8 cellular contexts compared by ENCODE assay signal in genomic region chr19:6530385-6531162, GRCh38. TPM values are rescaled to one million over a fixed set of nuclear protein-coding genes. Genes with fewer than 3 reads are reported as not detected.
DNase-seq lines count a peak whose midpoint lies in the region; ATAC-seq and TF ChIP-seq lines count a peak whose summit lies in the region.

Gene TNFSF9, plus strand, starts transcription at chr19:6531026. Its CDS starts 11 bp downstream, at chr19:6531037.

- intact Hi-C loops in breast epithelium (cut with DNase I; ENCODE audit: low total_unique reads) = no loop called here

- no peaks in the 10 kb centered on the region for H3K9me3 ChIP-seq in breast epithelium

- H3K36me3 ChIP-seq in breast epithelium = no peaks in the 10 kb centered on the region

- H3K27me3 ChIP-seq in breast epithelium = peaks cover 0 to 25% of the 10 kb centered on the region in 2 donors

- H3K4me1 ChIP-seq in breast epithelium = no peaks in the 10 kb centered on the region

- H3K27ac ChIP-seq in breast epithelium = peak within 1 kb of the TSS; percentile 39 to 43
- H3K27ac ChIP-seq in skin epidermis = peak within 1 kb of the TSS in 20 of 21 experiments; percentile 28 to 90 (median 74)

- TF ChIP-seq POLR2A in breast epithelium (IDR thresholded peaks at IDR 0.05) = no peak

- no peak for ATAC-seq in GM19395 (IDR thresholded peaks at IDR 0.05; ENCODE audit: unreplicated experiment)

- no peak for TF ChIP-seq CTCF in WI38 (IDR thresholded peaks at IDR 0.05; ENCODE audit: low read depth, low read length)
- TF ChIP-seq CTCF in breast epithelium (IDR thresholded peaks at IDR 0.05) = no peak

- H3K4me3 ChIP-seq in WI38 (ENCODE audit: low read depth, low read length) (peak within 1 kb of the TSS; percentile 56), breast epithelium (peak within 1 kb of the TSS; percentile 54 to 75 (median 55)), skin epidermis (peak within 1 kb of the TSS; percentile 30 to 75 (median 52))

- DNase-seq in DMS114 treated with DMSO at 0.1 percent for 48 hours (lab: John Stamatoyannopoulos, UW; ENCODE audit: unreplicated experiment) = peak; percentile 59
- peak; percentile 85 for DNase-seq in HCEC 1CT
- peak; percentile 6 for DNase-seq in NCI-H1436 treated with DMSO at 0.1 percent for 48 hours (lab: John Stamatoyannopoulos, UW)
- peak; percentile 72 to 82 for DNase-seq in breast epithelium (ENCODE audit: low spot score in 2 of 2)
- DNase-seq in iPS-NIHi7 (ENCODE audit: extremely low spot score) = peak; percentile 85

RNA-seq across cellular contexts. Expression of gene TNFSF9, which starts in this region (rescaled TPM):
- total RNA-seq in breast epithelium = 1 to 10 TPM in 1 of 3 donors, under 1 TPM in 2; 0.33 to 1.6 (median 0.44) TPM

Comparison
In these comparisons a context has a peak if more than half of its experiments do, and no peak if none do; other contexts are left out.
1. DNase-seq: peak in every context shown above with its lines; median percentile 85 in HCEC 1CT; 85 in iPS-NIHi7; 77 in breast epithelium; 59 in DMS114 treated with DMSO at 0.1 percent for 48 hours; 6 in NCI-H1436 treated with DMSO at 0.1 percent for 48 hours.